21 cellular contexts compared by ENCODE assay signal in the genomic region with DNA sequence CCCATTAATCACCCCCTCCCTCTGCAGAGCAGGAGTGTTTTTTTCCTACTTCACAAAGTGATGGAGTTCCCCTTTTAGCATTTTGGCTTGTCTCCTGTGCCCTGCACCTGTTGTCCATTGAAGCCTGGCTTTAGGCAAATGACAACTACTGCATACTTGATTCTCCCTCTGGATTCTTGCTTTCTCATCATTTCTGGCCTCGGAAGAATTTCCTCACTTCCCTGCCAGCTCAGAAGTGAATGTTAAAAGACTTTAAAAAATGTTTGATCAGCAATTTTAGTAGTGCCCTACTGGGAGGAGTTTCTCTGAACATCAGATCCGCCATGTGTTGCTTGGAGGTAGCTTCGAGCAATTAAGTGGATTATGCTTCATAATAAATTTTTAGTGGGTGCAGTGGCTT.
"Had no signal": no experiment of that assay in that cellular context is flagged by ENCODE, and none has a peak within 500 bp of the region (broad histone marks: within the 10 kb centered on the region; RNA-seq: fewer than 3 reads in every experiment).

No MANE protein-coding gene starts in this region.

- ATAC-seq: activated CD8-positive, alpha-beta memory T cell treated with anti-CD3 and anti-CD28 coated beads, Interleukin-2, amount 10 ng/mL, durations not matched to agents 7 days and 5 days; activated naive CD4-positive, alpha-beta T cell treated with anti-CD3 and anti-CD28 coated beads, Interleukin-2, amount 50 U/mL, for 72 hours; left lobe of liver; T-helper 17 cell had no signal

- FAIRE-seq: endothelial cell of umbilical vein, small intestine, TTC549, urothelium cell line had no signal

- H3K4me3 ChIP-seq: dorsolateral prefrontal cortex, heart right ventricle, ovary, thyroid gland had no signal

- H3K27me3 ChIP-seq: brain microvascular endothelial cell, dorsolateral prefrontal cortex, heart right ventricle, ovary, thyroid gland had no signal

- H3K36me3 ChIP-seq: ovary had no signal

- H3K9me3 ChIP-seq: heart right ventricle, ovary, thyroid gland had no signal

- H3K4me1 ChIP-seq: thyroid gland had no signal

- H3K27ac ChIP-seq: brain microvascular endothelial cell, dorsolateral prefrontal cortex, heart right ventricle, ovary, thyroid gland had no signal

- DNase-seq: activated CD4-positive, alpha-beta T cell treated with anti-CD3 and anti-CD28 coated beads, Interleukin-2, amount 50 U/mL, for 48 hours; activated CD8-positive, alpha-beta memory T cell treated with anti-CD3 and anti-CD28 coated beads, Interleukin-2, amount 10 ng/mL, durations not matched to agents 7 days and 5 days; activated effector memory CD4-positive, alpha-beta T cell treated with anti-CD3 and anti-CD28 coated beads, Interleukin-2, amount 50 U/mL, for 16 hours; activated T-cell treated with anti-CD3 and anti-CD28 coated beads, Interleukin-2, amount 50 U/mL, for 24 hours; amygdala; brain microvascular endothelial cell; dorsolateral prefrontal cortex; foreskin melanocyte; heart right ventricle; islet precursor cell; nephron progenitor cell; ovary; retina; small intestine; T-helper 17 cell had no signal
